ENCODE assay signal across 8 cellular contexts in genomic region chr21:44941567-44941966, GRCh38. TPM values are rescaled to one million over a fixed set of nuclear protein-coding genes. Genes with fewer than 3 reads are reported as not detected.
A peak's percentile ranks its signal among the peaks of the same experiment; 100 is the strongest.
DNase-seq lines count a peak whose midpoint lies in the region; ATAC-seq and TF ChIP-seq lines count a peak whose summit lies in the region.
"Had no signal": no experiment of that assay in that cellular context is flagged by ENCODE, and none has a peak within 500 bp of the region (broad histone marks: within the 10 kb centered on the region; RNA-seq: fewer than 3 reads in every experiment).

No MANE protein-coding gene starts in this region.

- peak overlapping the region; percentile 69 for H3K4me2 ChIP-seq in OCI-LY1 (ENCODE audit: low read length)

- peaks cover 14% of the 10 kb centered on the region for H3K79me2 ChIP-seq in OCI-LY1 (ENCODE audit: insufficient read depth, low read length)

- peaks cover 36% of the 10 kb centered on the region for H3K4me1 ChIP-seq in OCI-LY1 (ENCODE audit: insufficient read depth, low read length, severe bottlenecking)

- no peak overlapping the region for H2AFZ ChIP-seq in OCI-LY1 (ENCODE audit: low read length)

- H3K27ac Mint-ChIP-seq in endothelial cell (ENCODE audit: unreplicated experiment) (no peak overlapping the region), osteocyte (ENCODE audit: unreplicated experiment) (no peak overlapping the region)

- H3K9me3 Mint-ChIP-seq in endothelial cell (ENCODE audit: unreplicated experiment) (no peaks in the 10 kb centered on the region), osteocyte (ENCODE audit: unreplicated experiment) (no peaks in the 10 kb centered on the region)

- DNase-seq in endothelial cell (ENCODE audit: low spot score) = no peak
- DNase-seq in osteocyte (ENCODE audit: extremely low spot score, unreplicated experiment) = no peak
- DNase-seq in middle frontal gyrus (ENCODE audit: extremely low spot score, low spot score) = no peak
- no peak for DNase-seq in NCI-H187 (lab: John Stamatoyannopoulos, UW)

- H3K27ac ChIP-seq in OCI-LY1 (ENCODE audit: low read depth, low read length, poor library complexity, severe bottlenecking) = no peak overlapping the region
- H3K27ac ChIP-seq: esophagus muscularis mucosa had no signal

- no peak for ATAC-seq in HG03045 (IDR thresholded peaks at IDR 0.05; ENCODE audit: unreplicated experiment)

- H3K9me2 ChIP-seq in OCI-LY1 (ENCODE audit: low read depth, low read length) = no peaks in the 10 kb centered on the region

- no peaks in the 10 kb centered on the region for H3K9me3 ChIP-seq in OCI-LY1 (ENCODE audit: low read length)
- H3K9me3 ChIP-seq: esophagus muscularis mucosa had no signal

- peak overlapping the region; percentile 85; the same call in 1 of the 2 replicates for H3K4me3 ChIP-seq in GM08714 (ENCODE audit: low read length)
- peak overlapping the region; percentile 75 for H3K4me3 ChIP-seq in OCI-LY1 (ENCODE audit: low read depth, low read length, poor library complexity, severe bottlenecking)

- H3K36me3 ChIP-seq in OCI-LY1 (ENCODE audit: insufficient read depth, low read length) = peaks cover 34% of the 10 kb centered on the region

- H3K4me1 Mint-ChIP-seq in endothelial cell (ENCODE audit: unreplicated experiment) (peaks cover 17% of the 10 kb centered on the region), osteocyte (ENCODE audit: unreplicated experiment) (peaks cover 22% of the 10 kb centered on the region)

- peak overlapping the region; percentile 91 for H3K4me3 Mint-ChIP-seq in endothelial cell (ENCODE audit: unreplicated experiment)
- H3K4me3 Mint-ChIP-seq in osteocyte (ENCODE audit: unreplicated experiment) = peak overlapping the region; percentile 85

- H3F3A ChIP-seq in OCI-LY1 (ENCODE audit: insufficient read depth, low read length) = no peaks in the 10 kb centered on the region

- H3K9ac ChIP-seq in OCI-LY1 (ENCODE audit: low read length) = peak overlapping the region; percentile 68; the same call in 1 of the 2 replicates

- peaks cover 13% of the 10 kb centered on the region for H3K27me3 Mint-ChIP-seq in endothelial cell (ENCODE audit: unreplicated experiment)
- no peaks in the 10 kb centered on the region for H3K27me3 Mint-ChIP-seq in osteocyte (ENCODE audit: unreplicated experiment)

- no peaks in the 10 kb centered on the region for H4K20me1 ChIP-seq in OCI-LY1 (ENCODE audit: insufficient read depth, low read length)

- TF ChIP-seq CTCF in OCI-LY1 (IDR thresholded peaks at IDR 0.05; ENCODE audit: low read length) (no peak), endothelial cell (IDR thresholded peaks at IDR 0.05; ENCODE audit: unreplicated experiment) (no peak), osteocyte (IDR thresholded peaks at IDR 0.05) (no peak)

- peaks cover 9% of the 10 kb centered on the region for H3K36me3 Mint-ChIP-seq in endothelial cell (ENCODE audit: low read depth, unreplicated experiment)
- peaks cover 13% of the 10 kb centered on the region for H3K36me3 Mint-ChIP-seq in osteocyte (ENCODE audit: unreplicated experiment)

- no peaks in the 10 kb centered on the region for H3K27me3 ChIP-seq in OCI-LY1 (ENCODE audit: insufficient read depth, low read length)
- H3K27me3 ChIP-seq: esophagus muscularis mucosa had no signal

RNA-seq across cellular contexts. Expression of gene SLX9, which starts 1.7 kb away (rescaled TPM):
- 13.7 TPM for total RNA-seq in endothelial cell (ENCODE audit: unreplicated experiment)
- 30.4 and 33.1 TPM in 2 replicates for total RNA-seq in osteocyte

RNA-seq across cellular contexts. Expression of gene ITGB2, which starts 20.9 kb away (rescaled TPM):
- total RNA-seq in endothelial cell (ENCODE audit: unreplicated experiment) (21.3 TPM), osteocyte (0.62 and 1.1 TPM in 2 replicates)

Comparison
In these comparisons a context has a peak if more than half of its experiments do, and no peak if none do; other contexts are left out.
1. RNA of gene ITGB2, which starts 20.9 kb away (total RNA-seq): 21.3 TPM in endothelial cell (single experiment); 0.62 to 1.1 TPM in osteocyte; every median in the first group is over 10 times any median in the second.